24 cellular contexts compared by ENCODE assay signal in the genomic region with DNA sequence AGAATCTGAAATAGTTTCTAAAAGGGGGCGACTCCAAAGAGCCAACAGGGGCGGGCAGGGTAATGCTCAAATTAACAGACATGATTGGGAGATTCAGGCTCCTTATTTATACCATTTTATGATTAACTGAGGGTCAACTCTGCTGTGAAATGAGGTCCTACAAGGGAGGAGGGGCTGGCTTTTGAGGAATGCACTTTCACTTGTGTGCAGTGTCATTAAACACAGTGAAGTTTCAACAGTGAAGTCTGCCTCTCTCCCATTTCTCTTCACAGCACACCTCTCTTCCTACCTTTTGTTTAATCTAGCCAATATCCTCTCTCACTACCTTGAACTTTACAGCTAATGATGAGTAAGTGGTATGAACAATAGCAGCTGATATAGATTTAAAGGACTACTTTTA.
"Had no signal": no experiment of that assay in that cellular context is flagged by ENCODE, and none has a peak within 500 bp of the region (broad histone marks: within the 10 kb centered on the region; RNA-seq: fewer than 3 reads in every experiment).

No MANE protein-coding gene starts in this region.

- H3K4me3 Mint-ChIP-seq: activated CD4-positive, alpha-beta memory T cell treated with anti-CD3 and anti-CD28 coated beads for 36 hours; activated naive CD4-positive, alpha-beta T cell treated with anti-CD3 and anti-CD28 coated beads, Interleukin-2, amount 10 ng/mL, durations not matched to agents 7 days and 5 days; activated T-cell treated with anti-CD3 and anti-CD28 coated beads, Interleukin-2, amount 50 U/mL, for 24 hours; mesothelial cell of epicardium; natural killer cell treated with Interleukin-12 subunit alpha and Interleukin-12 subunit beta and Interleukin-15 and Interleukin-18, amount 100 ng/mL, for 72 hours had no signal

- H3K36me3 ChIP-seq: esophagus squamous epithelium, lower lobe of right lung, prostate gland, suprapubic skin, transverse colon, uterus had no signal

- H3K9me3 Mint-ChIP-seq: activated CD4-positive, alpha-beta memory T cell treated with anti-CD3 and anti-CD28 coated beads for 36 hours; activated naive CD4-positive, alpha-beta T cell treated with anti-CD3 and anti-CD28 coated beads, Interleukin-2, amount 10 ng/mL, durations not matched to agents 7 days and 5 days; activated T-cell treated with anti-CD3 and anti-CD28 coated beads, Interleukin-2, amount 50 U/mL, for 24 hours; mesothelial cell of epicardium; natural killer cell treated with Interleukin-12 subunit alpha and Interleukin-12 subunit beta and Interleukin-15 and Interleukin-18, amount 100 ng/mL, for 72 hours had no signal

- H3K27me3 Mint-ChIP-seq: activated naive CD4-positive, alpha-beta T cell treated with anti-CD3 and anti-CD28 coated beads, Interleukin-2, amount 10 ng/mL, durations not matched to agents 7 days and 5 days had no signal

- H3K27me3 ChIP-seq: esophagus squamous epithelium, hepatocyte, suprapubic skin, transverse colon, uterus had no signal

- H3K4me2 ChIP-seq: hepatocyte had no signal

- H3K79me2 ChIP-seq: hepatocyte had no signal

- ATAC-seq: left colon; lower lobe of right lung; natural killer cell treated with Interleukin-12 subunit alpha and Interleukin-12 subunit beta and Interleukin-15 and Interleukin-18, amount 100 ng/mL, for 72 hours; right cardiac atrium; stimulated activated naive CD8-positive, alpha-beta T cell treated with anti-CD3 and anti-CD28 coated beads, Interleukin-15, Interleukin-2, amounts not matched to agents 100 U/mL and 50 U/mL, for 24 hours had no signal

- H3K4me3 ChIP-seq: esophagus squamous epithelium, hepatocyte, lower lobe of right lung, prostate gland, skin epidermis, suprapubic skin, transverse colon, uterus had no signal

- H3K27ac ChIP-seq: esophagus squamous epithelium, hepatocyte, lower lobe of right lung, prostate gland, skin epidermis, suprapubic skin, transverse colon, uterus had no signal

- DNase-seq: activated CD4-positive, alpha-beta memory T cell treated with anti-CD3 and anti-CD28 coated beads for 36 hours; activated effector memory CD4-positive, alpha-beta T cell treated with Interleukin-2 at 50 U/mL for 16 hours; activated naive CD4-positive, alpha-beta T cell treated with anti-CD3 and anti-CD28 coated beads, Interleukin-2, amount 10 ng/mL, durations not matched to agents 7 days and 5 days; activated T-cell treated with anti-CD3 and anti-CD28 coated beads, Interleukin-2, amount 50 U/mL, for 24 hours; aorta; dermis blood vessel endothelial cell; effector memory CD4-positive, alpha-beta T cell; esophagus squamous epithelium; left colon; lower lobe of right lung; nucleus accumbens; right cardiac atrium; stimulated activated naive CD8-positive, alpha-beta T cell treated with anti-CD3 and anti-CD28 coated beads, Interleukin-15, Interleukin-2, amounts not matched to agents 100 U/mL and 50 U/mL, for 24 hours; SW 1271; transverse colon; uterus had no signal

- H3K4me1 Mint-ChIP-seq: activated naive CD4-positive, alpha-beta T cell treated with anti-CD3 and anti-CD28 coated beads, Interleukin-2, amount 10 ng/mL, durations not matched to agents 7 days and 5 days had no signal

- H2AFZ ChIP-seq: hepatocyte had no signal

- H3K9me3 ChIP-seq: esophagus squamous epithelium, lower lobe of right lung, prostate gland, suprapubic skin, transverse colon, uterus had no signal

- H3K36me3 Mint-ChIP-seq: activated CD4-positive, alpha-beta memory T cell treated with anti-CD3 and anti-CD28 coated beads for 36 hours; activated naive CD4-positive, alpha-beta T cell treated with anti-CD3 and anti-CD28 coated beads, Interleukin-2, amount 10 ng/mL, durations not matched to agents 7 days and 5 days; mesothelial cell of epicardium; natural killer cell treated with Interleukin-12 subunit alpha and Interleukin-12 subunit beta and Interleukin-15 and Interleukin-18, amount 100 ng/mL, for 72 hours had no signal

- H3K4me1 ChIP-seq: esophagus squamous epithelium, lower lobe of right lung, prostate gland, suprapubic skin, uterus had no signal

- FAIRE-seq: endothelial cell of umbilical vein, TTC549 had no signal
